Comparison of ENCODE assay signal across 21 cellular contexts in genomic region chr5:73236541-73237128, GRCh38.
"Had no signal": no experiment of that assay in that cellular context is flagged by ENCODE, and none has a peak within 500 bp of the region (broad histone marks: within the 10 kb centered on the region; RNA-seq: fewer than 3 reads in every experiment).

No MANE protein-coding gene starts in this region.

- H3K27ac Mint-ChIP-seq: activated CD4-positive, alpha-beta memory T cell treated with anti-CD3 and anti-CD28 coated beads for 36 hours; activated naive CD4-positive, alpha-beta T cell treated with anti-CD3 and anti-CD28 coated beads for 36 hours; activated naive CD8-positive, alpha-beta T cell treated with anti-CD3 and anti-CD28 coated beads, Interleukin-2, amount 10 ng/mL, durations not matched to agents 7 days and 5 days; activated T-cell treated with anti-CD3 and anti-CD28 coated beads, Interleukin-2, amount 50 U/mL, for 72 hours; dendritic cell treated with granulocyte-macrophage colony-stimulating factor and Interleukin-4, amounts not matched to agents 40 ng/mL and 50 ng/mL, for 4 days; memory B cell; nephron; stimulated activated naive B cell treated with anti-CD40 and anti-IgM and Interleukin-4, amounts not matched to agents 10 μg/mL and 1 μg/mL and 100 μg/mL, for 72 hours; T-helper 17 cell had no signal

- H3K9me3 Mint-ChIP-seq: activated CD4-positive, alpha-beta memory T cell treated with anti-CD3 and anti-CD28 coated beads for 36 hours; activated naive CD4-positive, alpha-beta T cell treated with anti-CD3 and anti-CD28 coated beads for 36 hours; activated naive CD8-positive, alpha-beta T cell treated with anti-CD3 and anti-CD28 coated beads, Interleukin-2, amount 10 ng/mL, durations not matched to agents 7 days and 5 days; activated T-cell treated with anti-CD3 and anti-CD28 coated beads, Interleukin-2, amount 50 U/mL, for 72 hours; dendritic cell treated with granulocyte-macrophage colony-stimulating factor and Interleukin-4, amounts not matched to agents 40 ng/mL and 50 ng/mL, for 4 days; memory B cell; nephron; stimulated activated naive B cell treated with anti-CD40 and anti-IgM and Interleukin-4, amounts not matched to agents 10 μg/mL and 1 μg/mL and 100 μg/mL, for 72 hours had no signal

- H3K4me3 Mint-ChIP-seq: activated CD4-positive, alpha-beta memory T cell treated with anti-CD3 and anti-CD28 coated beads for 36 hours; activated naive CD4-positive, alpha-beta T cell treated with anti-CD3 and anti-CD28 coated beads for 36 hours; activated naive CD8-positive, alpha-beta T cell treated with anti-CD3 and anti-CD28 coated beads, Interleukin-2, amount 10 ng/mL, durations not matched to agents 7 days and 5 days; activated T-cell treated with anti-CD3 and anti-CD28 coated beads, Interleukin-2, amount 50 U/mL, for 72 hours; dendritic cell treated with granulocyte-macrophage colony-stimulating factor and Interleukin-4, amounts not matched to agents 40 ng/mL and 50 ng/mL, for 4 days; memory B cell; stimulated activated naive B cell treated with anti-CD40 and anti-IgM and Interleukin-4, amounts not matched to agents 10 μg/mL and 1 μg/mL and 100 μg/mL, for 72 hours; T-helper 17 cell had no signal

- H3K36me3 Mint-ChIP-seq: activated CD4-positive, alpha-beta memory T cell treated with anti-CD3 and anti-CD28 coated beads for 36 hours; activated naive CD8-positive, alpha-beta T cell treated with anti-CD3 and anti-CD28 coated beads, Interleukin-2, amount 10 ng/mL, durations not matched to agents 7 days and 5 days; memory B cell; stimulated activated naive B cell treated with anti-CD40 and anti-IgM and Interleukin-4, amounts not matched to agents 10 μg/mL and 1 μg/mL and 100 μg/mL, for 72 hours had no signal

- ATAC-seq: activated T-cell treated with anti-CD3 and anti-CD28 coated beads, Interleukin-2, amount 50 U/mL, for 72 hours; gastroesophageal sphincter; left cardiac atrium; right lobe of liver; stimulated activated naive B cell treated with anti-CD40 and anti-IgM and Interleukin-4, amounts not matched to agents 10 μg/mL and 1 μg/mL and 100 μg/mL, for 72 hours; T-helper 17 cell had no signal

- H3K4me3 ChIP-seq: esophagus squamous epithelium, gastroesophageal sphincter, right lobe of liver, transverse colon had no signal

- H3K27ac ChIP-seq: esophagus squamous epithelium, gastroesophageal sphincter, right lobe of liver, transverse colon had no signal

- DNase-seq: activated CD4-positive, alpha-beta memory T cell treated with anti-CD3 and anti-CD28 coated beads for 36 hours; activated CD4-positive, alpha-beta T cell treated with anti-CD3 and anti-CD28 coated beads for 48 hours; activated effector memory CD4-positive, alpha-beta T cell treated with Interleukin-2 at 50 U/mL for 16 hours; activated naive CD4-positive, alpha-beta T cell treated with anti-CD3 and anti-CD28 coated beads for 36 hours; activated naive CD8-positive, alpha-beta T cell treated with anti-CD3 and anti-CD28 coated beads, Interleukin-2, amount 10 ng/mL, durations not matched to agents 7 days and 5 days; activated T-cell treated with anti-CD3 and anti-CD28 coated beads, Interleukin-2, amount 50 U/mL, for 72 hours; amniotic stem cell; effector CD4-positive, alpha-beta T cell; esophagus squamous epithelium; head of caudate nucleus; left cardiac atrium; right lobe of liver; small intestine; stimulated activated CD4-positive, alpha-beta T cell treated with anti-CD3 and anti-CD28 coated beads, Interleukin-2, amount 100 ng/mL, for 24 hours; stimulated activated naive B cell treated with anti-CD40 and anti-IgM and Interleukin-4, amounts not matched to agents 10 μg/mL and 1 μg/mL and 100 μg/mL, for 72 hours; T-helper 17 cell; transverse colon had no signal

- H3K36me3 ChIP-seq: esophagus squamous epithelium, gastroesophageal sphincter, right lobe of liver, transverse colon had no signal

- H3K9me3 ChIP-seq: esophagus squamous epithelium, gastroesophageal sphincter, right lobe of liver, transverse colon had no signal
